In the genomic region with DNA sequence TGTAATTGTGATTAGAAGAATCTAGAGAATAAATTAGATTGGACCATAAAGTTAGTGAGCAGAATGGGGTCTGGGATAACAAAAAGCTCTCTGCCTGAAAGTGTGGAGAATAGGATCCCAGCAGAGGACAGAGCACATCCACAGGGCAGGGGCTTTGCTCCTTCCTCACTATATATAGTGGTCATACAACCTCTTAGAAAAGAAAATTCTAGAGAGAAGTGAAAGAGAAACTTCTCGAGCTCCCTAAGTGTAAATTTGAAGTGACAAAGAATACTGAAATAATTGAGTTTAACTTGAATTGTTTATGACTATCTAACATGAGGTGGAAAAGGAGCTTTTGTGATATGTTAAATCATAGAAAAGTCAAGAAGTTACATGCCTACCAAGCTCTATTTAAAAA, we compare ENCODE assay signal across 1 cellular context.
TF ChIP-seq lines count a peak whose summit lies in the region.

No MANE protein-coding gene starts in this region.

TF ChIP-seq in GM12878, 131 proteins besides CTCF, POLR2A, EP300 and RAD21:
- TF ChIP-seq, protein P1, sequence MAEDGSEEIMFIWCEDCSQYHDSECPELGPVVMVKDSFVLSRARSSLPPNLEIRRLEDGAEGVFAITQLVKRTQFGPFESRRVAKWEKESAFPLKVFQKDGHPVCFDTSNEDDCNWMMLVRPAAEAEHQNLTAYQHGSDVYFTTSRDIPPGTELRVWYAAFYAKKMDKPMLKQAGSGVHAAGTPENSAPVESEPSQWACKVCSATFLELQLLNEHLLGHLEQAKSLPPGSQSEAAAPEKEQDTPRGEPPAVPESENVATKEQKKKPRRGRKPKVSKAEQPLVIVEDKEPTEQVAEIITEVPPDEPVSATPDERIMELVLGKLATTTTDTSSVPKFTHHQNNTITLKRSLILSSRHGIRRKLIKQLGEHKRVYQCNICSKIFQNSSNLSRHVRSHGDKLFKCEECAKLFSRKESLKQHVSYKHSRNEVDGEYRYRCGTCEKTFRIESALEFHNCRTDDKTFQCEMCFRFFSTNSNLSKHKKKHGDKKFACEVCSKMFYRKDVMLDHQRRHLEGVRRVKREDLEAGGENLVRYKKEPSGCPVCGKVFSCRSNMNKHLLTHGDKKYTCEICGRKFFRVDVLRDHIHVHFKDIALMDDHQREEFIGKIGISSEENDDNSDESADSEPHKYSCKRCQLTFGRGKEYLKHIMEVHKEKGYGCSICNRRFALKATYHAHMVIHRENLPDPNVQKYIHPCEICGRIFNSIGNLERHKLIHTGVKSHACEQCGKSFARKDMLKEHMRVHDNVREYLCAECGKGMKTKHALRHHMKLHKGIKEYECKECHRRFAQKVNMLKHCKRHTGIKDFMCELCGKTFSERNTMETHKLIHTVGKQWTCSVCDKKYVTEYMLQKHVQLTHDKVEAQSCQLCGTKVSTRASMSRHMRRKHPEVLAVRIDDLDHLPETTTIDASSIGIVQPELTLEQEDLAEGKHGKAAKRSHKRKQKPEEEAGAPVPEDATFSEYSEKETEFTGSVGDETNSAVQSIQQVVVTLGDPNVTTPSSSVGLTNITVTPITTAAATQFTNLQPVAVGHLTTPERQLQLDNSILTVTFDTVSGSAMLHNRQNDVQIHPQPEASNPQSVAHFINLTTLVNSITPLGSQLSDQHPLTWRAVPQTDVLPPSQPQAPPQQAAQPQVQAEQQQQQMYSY (CRISPR knock-in tag; IDR thresholded peaks at IDR 0.05): no peak
- TF ChIP-seq, protein P2, sequence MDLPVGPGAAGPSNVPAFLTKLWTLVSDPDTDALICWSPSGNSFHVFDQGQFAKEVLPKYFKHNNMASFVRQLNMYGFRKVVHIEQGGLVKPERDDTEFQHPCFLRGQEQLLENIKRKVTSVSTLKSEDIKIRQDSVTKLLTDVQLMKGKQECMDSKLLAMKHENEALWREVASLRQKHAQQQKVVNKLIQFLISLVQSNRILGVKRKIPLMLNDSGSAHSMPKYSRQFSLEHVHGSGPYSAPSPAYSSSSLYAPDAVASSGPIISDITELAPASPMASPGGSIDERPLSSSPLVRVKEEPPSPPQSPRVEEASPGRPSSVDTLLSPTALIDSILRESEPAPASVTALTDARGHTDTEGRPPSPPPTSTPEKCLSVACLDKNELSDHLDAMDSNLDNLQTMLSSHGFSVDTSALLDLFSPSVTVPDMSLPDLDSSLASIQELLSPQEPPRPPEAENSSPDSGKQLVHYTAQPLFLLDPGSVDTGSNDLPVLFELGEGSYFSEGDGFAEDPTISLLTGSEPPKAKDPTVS (IDR thresholded peaks at IDR 0.05; ENCODE audit: low read depth, low read length): peak; percentile 64; the same call in 1 of the 2 replicates
